Comparison of ENCODE assay signal across 9 cellular contexts in genomic region chr12:116426391-116427136, GRCh38.
DNase-seq lines count a peak whose midpoint lies in the region; ATAC-seq, FAIRE-seq and TF ChIP-seq lines count a peak whose summit lies in the region.
"Had no signal": no experiment of that assay in that cellular context is flagged by ENCODE, and none has a peak within 500 bp of the region (broad histone marks: within the 10 kb centered on the region; RNA-seq: fewer than 3 reads in every experiment).

No MANE protein-coding gene starts in this region.

- BruUV-seq in IMR-90 (replicated peaks; lab: Mats Ljungman, UMichigan), result no TSS peak

- H3K9me3 Mint-ChIP-seq in memory B cell, result peaks cover 4% of the 10 kb centered on the region
- H3K9me3 Mint-ChIP-seq in activated CD4-positive, alpha-beta T cell treated with anti-CD3 and anti-CD28 coated beads for 36 hours (ENCODE audit: low read depth), result peaks cover 4% of the 10 kb centered on the region

- TF ChIP-seq CTCF in IMR-90 (conservative IDR thresholded peaks at IDR 0.05; ENCODE audit: low read depth, low read length), result peak; percentile 63
- no peak for TF ChIP-seq CTCF in GM13976 (IDR thresholded peaks at IDR 0.05; ENCODE audit: borderline replicate concordance, control extremely low read depth, extremely low read depth, insufficient read depth, missing control alignments)

- H3K27ac ChIP-seq in IMR-90 (ENCODE audit: insufficient read depth, low read length) (peak overlapping the region; percentile 64), ectodermal cell (ENCODE audit: insufficient read depth, low read depth, low read length, poor library complexity, severe bottlenecking) (peak overlapping the region; percentile 76)
- H3K27ac ChIP-seq: C4-2B had no signal

- CTCF ChIA-PET in IMR-90 (lab: Yijun Ruan, JAX), result interaction anchor here (0.9 kb wide), 1 partner anchor 33 kb away, joined by 3 read pairs; no protein-coding TSS in a partner anchor
- CTCF ChIA-PET in activated CD4-positive, alpha-beta T cell treated with anti-CD3 and anti-CD28 coated beads for 36 hours (lab: Charles Lee), result no interaction called here

- peak; percentile 95 for ATAC-seq in IMR-90 (ENCODE audit: low read depth)
- no peak for ATAC-seq in memory B cell (ENCODE audit: low read depth)
- no peak for ATAC-seq in HG03520 (IDR thresholded peaks at IDR 0.05; ENCODE audit: unreplicated experiment)
- no peak for ATAC-seq in activated CD4-positive, alpha-beta T cell treated with anti-CD3 and anti-CD28 coated beads for 36 hours

- peak overlapping the region; percentile 72 for H2BK5ac ChIP-seq in IMR-90 (ENCODE audit: low read depth, low read length, poor library complexity, severe bottlenecking)

- H3K9me3 ChIP-seq in IMR-90 (ENCODE audit: control insufficient read depth, insufficient read depth, low read length), result peaks cover 2% of the 10 kb centered on the region; the same call in 1 of the 2 replicates
- H3K9me3 ChIP-seq in ectodermal cell (ENCODE audit: control insufficient read depth, low read length), result no peaks in the 10 kb centered on the region

- H3K79me1 ChIP-seq in IMR-90 (ENCODE audit: low read depth in 1 of 2, low read length in 2 of 2), result no peaks in the 10 kb centered on the region

- no peak overlapping the region; the same call in 1 of the 2 replicates for H3K23ac ChIP-seq in IMR-90 (ENCODE audit: low read depth, low read length)

- H3K4me1 ChIP-seq in IMR-90 (ENCODE audit: control insufficient read depth, insufficient read depth, low read length) (peaks cover 12% of the 10 kb centered on the region), ectodermal cell (ENCODE audit: control insufficient read depth, insufficient read depth, low read length) (peaks cover 18% of the 10 kb centered on the region)

- peaks cover 3% of the 10 kb centered on the region for H3K36me3 Mint-ChIP-seq in memory B cell
- H3K36me3 Mint-ChIP-seq in activated CD4-positive, alpha-beta T cell treated with anti-CD3 and anti-CD28 coated beads for 36 hours (ENCODE audit: low read depth), result no peaks in the 10 kb centered on the region

- H3K27ac Mint-ChIP-seq in memory B cell, result peak overlapping the region; percentile 11
- H3K27ac Mint-ChIP-seq in activated CD4-positive, alpha-beta T cell treated with anti-CD3 and anti-CD28 coated beads for 36 hours, result no peak overlapping the region

- DNase-seq in IMR-90, result peak; percentile 98
- DNase-seq in memory B cell (ENCODE audit: low spot score in 2 of 2), result no peak
- no peak for DNase-seq in T-helper 1 cell
- no peak for DNase-seq in GM13976 (ENCODE audit: low spot score)
- no peak for DNase-seq in activated CD4-positive, alpha-beta T cell treated with anti-CD3 and anti-CD28 coated beads for 36 hours

- H3K27me3 ChIP-seq in IMR-90 (ENCODE audit: control insufficient read depth, insufficient read depth, low read length) (no peaks in the 10 kb centered on the region), ectodermal cell (ENCODE audit: control insufficient read depth, insufficient read depth, low read length, poor library complexity, severe bottlenecking) (no peaks in the 10 kb centered on the region)

- no peak overlapping the region for H3K4me3 ChIP-seq in IMR-90 (ENCODE audit: insufficient read depth, low read depth, low read length)
- no peak overlapping the region for H3K4me3 ChIP-seq in ectodermal cell (ENCODE audit: insufficient read depth, low read depth, low read length)

- 0 out of 2 replicates have a peak, but pooled peaks cover 3% of the 10 kb centered on the region for H3K9me1 ChIP-seq in IMR-90 (ENCODE audit: insufficient read depth, low read length)

- H3K27me3 Mint-ChIP-seq in memory B cell, result no peaks in the 10 kb centered on the region
- no peaks in the 10 kb centered on the region for H3K27me3 Mint-ChIP-seq in activated CD4-positive, alpha-beta T cell treated with anti-CD3 and anti-CD28 coated beads for 36 hours

- no peak overlapping the region for H3K4me2 ChIP-seq in IMR-90 (ENCODE audit: low read depth, low read length)

- peak overlapping the region; percentile 75 for H4K91ac ChIP-seq in IMR-90 (ENCODE audit: insufficient read depth, low read depth, low read length)

- peak overlapping the region; percentile 89; the same call in 2 of the 3 replicates for H2BK15ac ChIP-seq in IMR-90 (ENCODE audit: low read depth, low read length)

- peak overlapping the region; percentile 64 for H2AFZ ChIP-seq in IMR-90 (replicated peaks; ENCODE audit: low read length, poor library complexity)

- H3K18ac ChIP-seq in IMR-90 (ENCODE audit: low read depth, low read length), result peak overlapping the region; percentile 55

- H4K5ac ChIP-seq in IMR-90 (ENCODE audit: low read depth, low read length), result peak overlapping the region; percentile 29; the same call in 1 of the 2 replicates

- dilution Hi-C loops in IMR-90 (cut with HindIII; ENCODE audit: low sequenced_read_pairs, unreplicated experiment), result no loop called here

- peak; percentile 76 for TF ChIP-seq RAD21 in IMR-90 (IDR thresholded peaks at IDR 0.05; ENCODE audit: low read length)

- TF ChIP-seq POLR2A in IMR-90 (IDR thresholded peaks at IDR 0.05; ENCODE audit: low read depth, low read length), result 0 out of 2 replicates have a peak, but pooled peaks have one; percentile 33

- H2AK5ac ChIP-seq in IMR-90 (ENCODE audit: low read depth, low read length), result peak overlapping the region; percentile 31; the same call in 1 of the 2 replicates

- peak overlapping the region; percentile 25 to 74; a peak in 2 of 4 replicates for H4K8ac ChIP-seq in IMR-90 (ENCODE audit: low read depth in 2 of 2, low read length in 2 of 2)

- in situ Hi-C loops in IMR-90 (cut with MboI; ENCODE audit: low sequenced_read_pairs), result no loop called here
- in situ Hi-C loops in GM13976 (cut with MboI; ENCODE audit: low sequenced_read_pairs, unreplicated experiment), result no loop called here

- peak overlapping the region; percentile 96 for H2BK20ac ChIP-seq in IMR-90 (ENCODE audit: low read depth, low read length)

- H3K56ac ChIP-seq in IMR-90 (ENCODE audit: extremely low read depth, insufficient read depth, low read length), result 0 out of 2 replicates have a peak overlapping the region, but pooled peaks have one; percentile 28

- WGBS in IMR-90 (ENCODE audit: extremely low coverage in 2 of 2, insufficient read length in 1 of 2), 2 experiments, result 17% methylated on average over 3 of the region's 13 CpGs; no CpG with 5 or more reads in 1 of the 2 experiments
- WGBS in ectodermal cell, 2 experiments, result 40 to 42% methylated on average over 13 of the region's 13 CpGs

- H3K4ac ChIP-seq in IMR-90 (ENCODE audit: low read depth, low read length), result peak overlapping the region; percentile 66

- no peaks in the 10 kb centered on the region for H3K36me3 ChIP-seq in IMR-90 (ENCODE audit: control insufficient read depth, insufficient read depth, low read length)
- no peaks in the 10 kb centered on the region for H3K36me3 ChIP-seq in ectodermal cell (ENCODE audit: control insufficient read depth, insufficient read depth, low read length)

- peak; percentile 97 for FAIRE-seq in A204.1 (lab: Jason Lieb, UNC)

- 0 out of 2 replicates have a peak overlapping the region, but pooled peaks have one; percentile 7 for H3K14ac ChIP-seq in IMR-90 (replicated peaks; ENCODE audit: low read depth, low read length)

- POLR2A ChIA-PET in IMR-90 (lab: Charles Lee; ENCODE audit: unreplicated experiment), result no interaction called here
- POLR2A ChIA-PET in activated CD4-positive, alpha-beta T cell treated with anti-CD3 and anti-CD28 coated beads for 36 hours (lab: Charles Lee), result no interaction called here

- H2AK9ac ChIP-seq in IMR-90 (replicated peaks; ENCODE audit: low read depth, low read length, poor library complexity), result peak overlapping the region; percentile 0

- H3K4me1 Mint-ChIP-seq in memory B cell, result peaks cover 4% of the 10 kb centered on the region
- H3K4me1 Mint-ChIP-seq in activated CD4-positive, alpha-beta T cell treated with anti-CD3 and anti-CD28 coated beads for 36 hours, result no peaks in the 10 kb centered on the region

- peak overlapping the region; percentile 94 for H2BK120ac ChIP-seq in IMR-90 (ENCODE audit: low read depth, low read length)

- intact Hi-C loops in IMR-90 (cut with micrococcal nuclease), result loop anchor here (1.0 to 10.0 kb wide), 5 partner anchors 8 to 429 kb away; partner anchors contain the start of gene MED13L
- intact Hi-C loops in activated CD4-positive, alpha-beta T cell treated with anti-CD3 and anti-CD28 coated beads for 36 hours (cut with DNase I, micrococcal nuclease), result no loop called here

- H3K4me3 Mint-ChIP-seq in memory B cell, result no peak overlapping the region
- H3K4me3 Mint-ChIP-seq in activated CD4-positive, alpha-beta T cell treated with anti-CD3 and anti-CD28 coated beads for 36 hours, result no peak overlapping the region

- H4K20me1 ChIP-seq in IMR-90 (ENCODE audit: insufficient read depth, low read length), result no peaks in the 10 kb centered on the region

- no peak overlapping the region; the same call in 1 of the 2 replicates for H3K9ac ChIP-seq in IMR-90 (ENCODE audit: low read depth, low read length)

TF ChIP-seq in IMR-90, 13 proteins besides CTCF, POLR2A, EP300 and RAD21:
- TF ChIP-seq MAFK (IDR thresholded peaks at IDR 0.05; ENCODE audit: low read depth, low read length) (peak; percentile 10; the same call in 1 of the 2 replicates), ELK1 (IDR thresholded peaks at IDR 0.05; ENCODE audit: borderline replicate concordance, low read depth, low read length) (no peak), RCOR1 (IDR thresholded peaks at IDR 0.05; ENCODE audit: insufficient replicate concordance, low read length) (peak; percentile 37), BHLHE40 (IDR thresholded peaks at IDR 0.05; ENCODE audit: low read depth, low read length) (peak; percentile 50; the same call in 1 of the 2 replicates), FOS (IDR thresholded peaks at IDR 0.05; ENCODE audit: low read depth, low read length) (peak; percentile 91), MAZ (IDR thresholded peaks at IDR 0.05; ENCODE audit: borderline replicate concordance, low read depth, low read length) (peak; percentile 99), SMC3 (IDR thresholded peaks at IDR 0.05; ENCODE audit: low read depth, low read length) (peak; percentile 87), CEBPB (IDR thresholded peaks at IDR 0.05; ENCODE audit: low read depth, low read length) (no peak)
TF ChIP-seq in IMR-90: peak in this region for 6.
